Comparison of ENCODE assay signal across 8 cellular contexts in the genomic region with DNA sequence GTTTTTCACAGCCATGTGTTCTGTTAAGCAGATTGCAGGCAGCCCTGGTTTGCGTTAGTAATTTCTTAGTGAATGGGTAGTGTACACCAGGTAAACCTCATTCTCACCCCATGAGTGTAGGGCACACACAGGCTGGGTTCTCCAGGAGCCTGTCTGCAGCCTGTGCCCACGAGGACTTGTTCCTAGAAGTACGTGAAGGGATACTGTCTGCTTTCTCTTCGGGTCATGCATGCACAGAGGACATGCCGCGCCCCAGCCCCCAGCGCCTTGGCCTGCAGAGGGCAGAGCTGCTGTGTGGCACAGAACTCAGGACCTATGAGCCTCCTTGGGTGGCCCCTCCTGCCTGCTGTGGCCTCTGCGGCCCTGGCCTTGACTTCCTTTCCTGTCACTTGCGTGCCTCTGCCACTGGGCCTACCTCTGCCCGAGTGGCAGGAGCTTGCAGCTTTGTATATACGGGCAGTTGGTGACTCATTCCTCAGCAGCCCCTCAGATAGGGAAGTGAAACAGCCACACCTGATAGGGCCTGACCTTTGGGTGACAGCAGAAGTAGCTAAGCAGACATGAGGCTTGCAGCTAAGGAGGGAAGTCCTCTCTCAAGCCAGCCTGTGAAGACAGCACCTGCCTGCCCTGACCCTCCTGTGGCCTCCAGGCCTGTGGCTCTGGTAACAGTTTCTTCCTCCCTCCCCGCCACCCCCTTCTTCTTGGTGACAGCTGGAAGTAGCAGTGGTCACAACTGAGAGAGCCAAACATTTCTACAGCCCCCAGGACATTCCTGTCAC. TPM values are rescaled to one million over a fixed set of nuclear protein-coding genes. Genes with fewer than 3 reads are reported as not detected.
DNase-seq lines count a peak whose midpoint lies in the region; ATAC-seq lines count a peak whose summit lies in the region.

No MANE protein-coding gene starts in this region.

- no peak overlapping the region for H2BK120ac ChIP-seq in mesendoderm (ENCODE audit: low read depth, low read length)

- no peak overlapping the region for H3K4me3 ChIP-seq in mesendoderm (ENCODE audit: low read length)

- no peak overlapping the region for H2BK15ac ChIP-seq in mesendoderm (replicated peaks; ENCODE audit: low read depth)

- peaks cover 12% of the 10 kb centered on the region for H3K4me1 ChIP-seq in mesendoderm (ENCODE audit: control insufficient read depth, low read depth, low read length)

- H3K23ac ChIP-seq in mesendoderm (ENCODE audit: low read length) = no peak overlapping the region

- H3K36me3 ChIP-seq in mesendoderm (ENCODE audit: control insufficient read depth, insufficient read depth, low read length) = no peaks in the 10 kb centered on the region

- H4K8ac ChIP-seq in mesendoderm (ENCODE audit: low read depth, low read length) = no peak overlapping the region

- no peak overlapping the region for H3K9ac ChIP-seq in mesendoderm (ENCODE audit: low read length)

- H3K4ac ChIP-seq in mesendoderm (ENCODE audit: low read depth, low read length) = no peak overlapping the region

- in situ Hi-C loops in G401 (cut with HindIII; ENCODE audit: low sequenced_read_pairs) = no loop called here

- no peak overlapping the region for H3K18ac ChIP-seq in mesendoderm (ENCODE audit: low read length)

- H3K79me2 ChIP-seq in mesendoderm (ENCODE audit: control insufficient read depth, insufficient read depth, low read length) = no peaks in the 10 kb centered on the region

- no peaks in the 10 kb centered on the region for H3K27me3 ChIP-seq in mesendoderm (ENCODE audit: insufficient read depth, low read length, poor library complexity)

- DNase-seq in G401 (ENCODE audit: low spot score) (peak; percentile 13), KG1 (lab: John Stamatoyannopoulos, UW) (peak; percentile 93), dermis blood vessel endothelial cell (peak; percentile 75), mesendoderm (peak; percentile 63), NCI-H2227 (lab: John Stamatoyannopoulos, UW; ENCODE audit: unreplicated experiment) (no peak)
- DNase-seq in activated CD4-positive, alpha-beta T cell treated with anti-CD3 and anti-CD28 coated beads for 1 hour = peak; percentile 24
- peak; percentile 39 to 66 for DNase-seq in stimulated activated CD8-positive, alpha-beta memory T cell treated with anti-CD3 and anti-CD28 coated beads, Interleukin-7, amount 100 ng/mL, for 4 hours (ENCODE audit: low read depth in 2 of 2)

- no peak overlapping the region for H3K56ac ChIP-seq in mesendoderm (ENCODE audit: low read length)

- peak; percentile 66 for ATAC-seq in GM21576 (IDR thresholded peaks at IDR 0.05; ENCODE audit: unreplicated experiment)

- WGBS in mesendoderm (ENCODE audit: extremely low coverage, insufficient coverage, low lambda C conversion rate) = no CpG with 5 or more reads among the region's 12 CpGs

- H3K79me1 ChIP-seq in mesendoderm (ENCODE audit: low read length) = peaks cover 5% of the 10 kb centered on the region

- H2AK5ac ChIP-seq in mesendoderm (ENCODE audit: low read length) = no peak overlapping the region

- H3K27ac ChIP-seq in mesendoderm (ENCODE audit: low read depth, low read length) = no peak overlapping the region

- H3K4me2 ChIP-seq in mesendoderm (ENCODE audit: low read length) = no peak overlapping the region

- H2BK5ac ChIP-seq in mesendoderm (ENCODE audit: low read length) = no peak overlapping the region

- no peak overlapping the region for H4K5ac ChIP-seq in mesendoderm (ENCODE audit: low read length)

RNA-seq across cellular contexts. Expression of a gene that starts 19.5 kb away (rescaled TPM):
- 17.1 and 26.2 TPM in 2 replicates for total RNA-seq in G401 (2014; rRNA removed; shearing (Covaris generic))
- total RNA-seq in dermis blood vessel endothelial cell = 14.0 and 14.5 TPM in 2 replicates
- 10.8 TPM for polyA plus RNA-seq in mesendoderm (2013, experiment 1 of 2)
- 11.7 TPM for polyA plus RNA-seq in mesendoderm (2013, experiment 2 of 2)

RNA-seq across cellular contexts. Expression of a gene that starts 47.6 kb away (rescaled TPM):
- 7.7 and 15.0 TPM in 2 replicates for total RNA-seq in G401 (2014; rRNA removed; shearing (Covaris generic))
- 9.5 and 11.6 TPM in 2 replicates for total RNA-seq in dermis blood vessel endothelial cell
- 17.2 TPM for polyA plus RNA-seq in mesendoderm (2013, experiment 1 of 2)
- 17.7 TPM for polyA plus RNA-seq in mesendoderm (2013, experiment 2 of 2)
